ENCODE assay signal across 25 cellular contexts in genomic region chr9:109735796-109736195, GRCh38. TPM values are rescaled to one million over a fixed set of nuclear protein-coding genes. Genes with fewer than 3 reads are reported as not detected.
"Had no signal": no experiment of that assay in that cellular context is flagged by ENCODE, and none has a peak within 500 bp of the region (broad histone marks: within the 10 kb centered on the region; RNA-seq: fewer than 3 reads in every experiment).

No MANE protein-coding gene starts in this region.

- ATAC-seq: activated CD8-positive, alpha-beta memory T cell treated with anti-CD3 and anti-CD28 coated beads, Interleukin-2, amount 10 ng/mL, durations not matched to agents 7 days and 5 days; Panc1; T-helper 17 cell had no signal

- H3K4me3 ChIP-seq: MG63 had no signal

- H3K9me3 ChIP-seq: MG63 had no signal

- H3K27ac ChIP-seq: RWPE1 had no signal

- H3K36me3 ChIP-seq: MG63 had no signal

- DNase-seq: activated B cell treated with CpG ODN at 0.5 μM for 24 hours; activated CD4-positive, alpha-beta T cell treated with anti-CD3 and anti-CD28 coated beads for 1 hour; activated CD4-positive, alpha-beta T cell treated with anti-CD3 and anti-CD28 coated beads, Interleukin-2, amount 10 ng/mL, durations not matched to agents 24 days and 14 days; activated CD4-positive, alpha-beta T cell treated with anti-CD3 and anti-CD28 coated beads, Interleukin-2, amount 50 U/mL, for 48 hours; activated CD8-positive, alpha-beta memory T cell treated with anti-CD3 and anti-CD28 coated beads, Interleukin-2, amount 10 ng/mL, durations not matched to agents 7 days and 5 days; activated effector memory CD4-positive, alpha-beta T cell treated with Interleukin-2 at 50 U/mL for 16 hours; activated naive CD4-positive, alpha-beta T cell; activated T-cell treated with anti-CD3 and anti-CD28 coated beads, Interleukin-2, amount 50 U/mL, for 24 hours; MG63; MV-4-11; NCI-H1092 treated with DMSO at 0.1 percent for 48 hours; NCI-H1417 treated with DMSO at 0.1 percent for 48 hours; NCI-H1694; NCI-H2029; NCI-H2107; NCI-H2171 treated with DMSO at 0.1 percent for 48 hours; NCI-H226; NCI-H526; NCI-H82; SHP77 treated with DMSO at 0.1 percent for 48 hours; T-helper 17 cell; T-helper 9 cell had no signal

RNA-seq across cellular contexts. Expression of gene PALM2AKAP2, which starts 44.2 kb away (rescaled TPM):
- total RNA-seq: activated B cell treated with CpG ODN at 0.5 μM for 24 hours; activated CD8-positive, alpha-beta memory T cell treated with anti-CD3 and anti-CD28 coated beads, Interleukin-2, amount 10 ng/mL, durations not matched to agents 7 days and 5 days; OCI-LY7; T-helper 17 cell had no signal
